In the genomic region with DNA sequence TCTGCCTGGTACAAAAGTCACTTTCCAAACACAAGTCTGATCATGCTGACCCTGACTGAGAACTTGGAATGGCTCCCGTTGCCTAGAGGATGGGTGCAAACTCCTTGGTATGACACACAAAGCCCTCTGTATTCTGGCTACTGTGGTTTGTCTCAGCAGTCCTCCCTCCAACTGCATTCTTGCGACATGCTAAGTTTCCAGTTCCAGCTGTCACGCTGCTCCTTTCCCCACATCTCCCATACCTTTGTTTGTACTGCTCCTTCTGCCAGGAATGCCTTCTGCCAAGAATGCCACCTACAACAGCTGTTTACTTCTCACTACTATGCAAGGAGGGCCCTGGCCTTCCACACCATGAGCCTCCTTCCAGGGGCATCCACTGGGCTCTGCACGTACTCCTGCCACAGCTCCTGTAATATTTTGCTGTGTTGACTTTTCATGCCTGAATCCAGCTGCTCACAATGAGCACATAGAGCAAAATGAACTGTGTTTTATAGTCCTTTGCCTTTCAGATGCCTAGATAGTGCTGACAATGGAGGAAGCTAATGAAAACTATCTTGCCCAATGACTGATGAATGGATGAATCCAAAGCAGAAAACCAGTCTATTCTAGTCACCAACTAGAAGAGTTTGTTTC, we compare ENCODE assay signal across 11 cellular contexts.
A peak's percentile ranks its signal among the peaks of the same experiment; 100 is the strongest.
DNase-seq lines count a peak whose midpoint lies in the region; ATAC-seq and TF ChIP-seq lines count a peak whose summit lies in the region.
"Had no signal": no experiment of that assay in that cellular context is flagged by ENCODE, and none has a peak within 500 bp of the region (broad histone marks: within the 10 kb centered on the region; RNA-seq: fewer than 3 reads in every experiment).

No MANE protein-coding gene starts in this region.

- H3K9me3 Mint-ChIP-seq in HFFc6 = no peaks in the 10 kb centered on the region

- H3K27me3 Mint-ChIP-seq in HFFc6 (ENCODE audit: insufficient read depth) = no peaks in the 10 kb centered on the region; the same call in none of the 2 replicates

- peaks cover 39% of the 10 kb centered on the region for H3K4me1 Mint-ChIP-seq in HFFc6 (ENCODE audit: low read depth)

- H3K4me3 ChIP-seq in SJSA1 = no peak overlapping the region
- no peak overlapping the region for H3K4me3 ChIP-seq in skin epidermis
- H3K4me3 ChIP-seq: tibial nerve had no signal

- no peaks in the 10 kb centered on the region for H3K36me3 ChIP-seq in SJSA1
- H3K36me3 ChIP-seq: tibial nerve had no signal

- peak overlapping the region; percentile 57; the same call in 1 of the 2 replicates for H3K27ac Mint-ChIP-seq in HFFc6

- H3K27me3 ChIP-seq in SJSA1 (replicated peaks) = no peaks in the 10 kb centered on the region
- H3K27me3 ChIP-seq: tibial nerve had no signal

- H3K27ac ChIP-seq in SJSA1 = 0 out of 2 replicates have a peak overlapping the region, but pooled peaks have one; percentile 1
- H3K27ac ChIP-seq in skin epidermis = peak overlapping the region in 16 of 21 experiments; percentile 9 to 73 (median 37)

- no peak for TF ChIP-seq CTCF in HFFc6 (IDR thresholded peaks at IDR 0.05)

- H3K36me3 Mint-ChIP-seq in HFFc6 (ENCODE audit: low read depth) = no peaks in the 10 kb centered on the region

- peak overlapping the region; percentile 8; the same call in 1 of the 2 replicates for H3K4me3 Mint-ChIP-seq in HFFc6

- no peaks in the 10 kb centered on the region for H3K9me3 ChIP-seq in SJSA1 (replicated peaks)
- H3K9me3 ChIP-seq: tibial nerve had no signal

- peaks cover 22% of the 10 kb centered on the region for H3K4me1 ChIP-seq in SJSA1 (replicated peaks)

- peak; percentile 41 for DNase-seq in HFFc6
- peak in 1 of 2 experiments; percentile 31 for DNase-seq in SJSA1 (ENCODE audit: low read depth in 1 of 2, low spot score in 2 of 2)
- DNase-seq in globus pallidus (ENCODE audit: low spot score) = peak; percentile 27
- DNase-seq in NCI-H2081 (lab: John Stamatoyannopoulos, UW) = no peak
- no peak for DNase-seq in NCI-H1417 (lab: John Stamatoyannopoulos, UW)
- no peak for DNase-seq in occipital lobe (lab: John Stamatoyannopoulos, UW)
- DNase-seq: activated CD4-positive, alpha-beta T cell treated with anti-CD3 and anti-CD28 coated beads, Interleukin-2, amount 50 U/mL, for 48 hours; NCI-H526 treated with DMSO at 0.1 percent for 48 hours had no signal

- ATAC-seq in GM18870 (IDR thresholded peaks at IDR 0.05; ENCODE audit: unreplicated experiment) = no peak

Comparison
In these comparisons a context has a peak if more than half of its experiments do, and no peak if none do; other contexts are left out.
1. DNase-seq: peak in HFFc6 (single experiment) and globus pallidus (single experiment); none in NCI-H2081 (0 of 2), NCI-H1417 (0 of 3) and occipital lobe (single experiment).